In genomic region chr3:156676467-156677119, GRCh38 we compare ENCODE assay signal across 1 cellular context.
TF ChIP-seq lines count a peak whose summit lies in the region.

No MANE protein-coding gene starts in this region.

TF ChIP-seq in GM23338, 12 proteins besides CTCF, POLR2A, EP300 and RAD21 (continued from another document):
- TF ChIP-seq ZNF462 (CRISPR knock-in tag; IDR thresholded peaks at IDR 0.05) (no peak), ZNF114 (CRISPR knock-in tag; IDR thresholded peaks at IDR 0.05) (no peak), EZH2 (IDR thresholded peaks at IDR 0.05; ENCODE audit: low read depth, unreplicated experiment) (no peak), ZNF331 (CRISPR knock-in tag; IDR thresholded peaks at IDR 0.05; ENCODE audit: low read depth) (no peak), ETS1 (IDR thresholded peaks at IDR 0.05) (no peak), EZH2phosphoT487 (IDR thresholded peaks at IDR 0.05; ENCODE audit: unreplicated experiment) (no peak), JUNB (IDR thresholded peaks at IDR 0.05; ENCODE audit: unreplicated experiment) (no peak)
